In genomic region chr2:9374071-9374730, GRCh38 we compare ENCODE assay signal across 19 cellular contexts. TPM values are rescaled to one million over a fixed set of nuclear protein-coding genes. Genes with fewer than 3 reads are reported as not detected.
A peak's percentile ranks its signal among the peaks of the same experiment; 100 is the strongest.
DNase-seq lines count a peak whose midpoint lies in the region; ATAC-seq, FAIRE-seq and TF ChIP-seq lines count a peak whose summit lies in the region.
"Had no signal": no experiment of that assay in that cellular context is flagged by ENCODE, and none has a peak within 500 bp of the region (broad histone marks: within the 10 kb centered on the region; RNA-seq: fewer than 3 reads in every experiment).

No MANE protein-coding gene starts in this region.

- ATAC-seq in IMR-90 (ENCODE audit: low read depth) (no peak), HG03175 (IDR thresholded peaks at IDR 0.05; ENCODE audit: unreplicated experiment) (no peak)

- no TSS peak for BruUV-seq in IMR-90 (replicated peaks; lab: Mats Ljungman, UMichigan)

- POLR2A ChIA-PET in IMR-90 (lab: Charles Lee; ENCODE audit: unreplicated experiment): no interaction called here

- H3K14ac ChIP-seq in IMR-90 (replicated peaks; ENCODE audit: low read depth, low read length): no peak overlapping the region

- H3K9me3 Mint-ChIP-seq in neural crest cell (no peaks in the 10 kb centered on the region), type B pancreatic cell (no peaks in the 10 kb centered on the region)

- no peak overlapping the region for H3K4me2 ChIP-seq in IMR-90 (ENCODE audit: low read depth, low read length)

- CTCF ChIA-PET in IMR-90 (lab: Yijun Ruan, JAX): no interaction called here

- no peak overlapping the region for H4K5ac ChIP-seq in IMR-90 (ENCODE audit: low read depth, low read length)

- H2AK5ac ChIP-seq in IMR-90 (ENCODE audit: low read depth, low read length): peak overlapping the region; percentile 0; the same call in 1 of the 2 replicates

- no peak overlapping the region for H2AK9ac ChIP-seq in IMR-90 (replicated peaks; ENCODE audit: low read depth, low read length, poor library complexity)

- no peak overlapping the region for H3K23ac ChIP-seq in IMR-90 (ENCODE audit: low read depth, low read length)

- H3K56ac ChIP-seq in IMR-90 (ENCODE audit: extremely low read depth, insufficient read depth, low read length): no peak overlapping the region

- H3K27ac Mint-ChIP-seq in neural crest cell (ENCODE audit: unreplicated experiment): peak overlapping the region; percentile 84
- H3K27ac Mint-ChIP-seq in type B pancreatic cell: peak overlapping the region; percentile 35
- H3K27ac Mint-ChIP-seq: CD4-positive, CD25-positive, alpha-beta regulatory T cell had no signal

- no peak overlapping the region for H3K27ac ChIP-seq in IMR-90 (ENCODE audit: insufficient read depth, low read length)
- peak overlapping the region; percentile 93 to 95 for H3K27ac ChIP-seq in kidney (ENCODE audit: low read depth in 2 of 2, low read length in 2 of 2)
- H3K27ac ChIP-seq: HL-60 had no signal

- H3K4me1 ChIP-seq in IMR-90 (ENCODE audit: control insufficient read depth, insufficient read depth, low read length): peaks cover 27% of the 10 kb centered on the region
- peaks cover 23 to 50% of the 10 kb centered on the region in 2 donors for H3K4me1 ChIP-seq in kidney (ENCODE audit: control insufficient read depth in 1 of 2, insufficient read depth in 1 of 2, low read depth in 1 of 2, low read length in 2 of 2)

- no peak overlapping the region for H2AFZ ChIP-seq in IMR-90 (replicated peaks; ENCODE audit: low read length, poor library complexity)

- no peaks in the 10 kb centered on the region for H4K20me1 ChIP-seq in IMR-90 (ENCODE audit: insufficient read depth, low read length)

- H3K9me3 ChIP-seq in IMR-90 (ENCODE audit: control insufficient read depth, insufficient read depth, low read length): no peaks in the 10 kb centered on the region
- H3K9me3 ChIP-seq in kidney (ENCODE audit: control insufficient read depth in 1 of 2, low read length in 2 of 2): no peaks in the 10 kb centered on the region

- no peaks in the 10 kb centered on the region for H3K27me3 ChIP-seq in IMR-90 (ENCODE audit: control insufficient read depth, insufficient read depth, low read length)

- TF ChIP-seq RAD21 in IMR-90 (IDR thresholded peaks at IDR 0.05; ENCODE audit: low read length): no peak

- 97% methylated on average over 17 of the region's 18 CpGs; no CpG with 5 or more reads in 1 of the 2 experiments for WGBS in IMR-90 (ENCODE audit: extremely low coverage in 2 of 2, insufficient read length in 1 of 2), 2 experiments

- H3K9ac ChIP-seq in IMR-90 (ENCODE audit: low read depth, low read length): no peak overlapping the region
- H3K9ac ChIP-seq in kidney (ENCODE audit: low read length in 2 of 2): peak overlapping the region in 1 of 2 donors; percentile 43

- dilution Hi-C loops in IMR-90 (cut with HindIII; ENCODE audit: low sequenced_read_pairs, unreplicated experiment): no loop called here

- no peak overlapping the region for H4K91ac ChIP-seq in IMR-90 (ENCODE audit: insufficient read depth, low read depth, low read length)

- no peak overlapping the region for H2BK5ac ChIP-seq in IMR-90 (ENCODE audit: low read depth, low read length, poor library complexity, severe bottlenecking)

- H3K4ac ChIP-seq in IMR-90 (ENCODE audit: low read depth, low read length): no peak overlapping the region

- no peak overlapping the region for H2BK15ac ChIP-seq in IMR-90 (ENCODE audit: low read depth, low read length)

- H2BK20ac ChIP-seq in IMR-90 (ENCODE audit: low read depth, low read length): no peak overlapping the region

- no peak overlapping the region for H2BK120ac ChIP-seq in IMR-90 (ENCODE audit: low read depth, low read length)

- H4K8ac ChIP-seq in IMR-90 (ENCODE audit: low read depth in 2 of 2, low read length in 2 of 2): no peak overlapping the region

- H3K36me3 ChIP-seq in IMR-90 (ENCODE audit: control insufficient read depth, insufficient read depth, low read length) (peaks cover 30% of the 10 kb centered on the region), kidney (ENCODE audit: control insufficient read depth in 1 of 2, insufficient read depth in 2 of 2, low read length in 2 of 2) (peaks cover 11 to 41% of the 10 kb centered on the region in 2 donors)

- H3K4me3 ChIP-seq in IMR-90 (ENCODE audit: insufficient read depth, low read depth, low read length) (no peak overlapping the region), kidney (ENCODE audit: low read length in 2 of 2) (no peak overlapping the region)

- intact Hi-C loops in IMR-90 (cut with micrococcal nuclease): loop anchor here (5.0 kb wide), 1 partner anchor 167 kb away; the partner anchor contains the start of gene ASAP2
- intact Hi-C loops in kidney (cut with DNase I): no loop called here

- DNase-seq in IMR-90: no peak
- no peak for DNase-seq in kidney
- DNase-seq in neural crest cell (ENCODE audit: low read depth, low spot score): no peak
- DNase-seq in type B pancreatic cell (ENCODE audit: extremely low spot score, unreplicated experiment): no peak
- no peak for DNase-seq in GM12892 (ENCODE audit: insufficient read length)
- no peak for DNase-seq in SKM-1 (lab: John Stamatoyannopoulos, UW; ENCODE audit: unreplicated experiment)
- DNase-seq: ACHN; AML-193; CD4-positive, CD25-positive, alpha-beta regulatory T cell; DMS53; H7; MV-4-11; NCI-H1417; NCI-H187 treated with DMSO at 0.1 percent for 48 hours; NCI-H748 treated with DMSO at 0.1 percent for 48 hours; OCI-M1 had no signal

- TF ChIP-seq POLR2A in IMR-90 (IDR thresholded peaks at IDR 0.05; ENCODE audit: low read depth, low read length) (no peak), GM12892 (IDR thresholded peaks at IDR 0.05; ENCODE audit: low read depth, low read length) (no peak)

- peaks cover 11% of the 10 kb centered on the region for H3K4me1 Mint-ChIP-seq in neural crest cell
- H3K4me1 Mint-ChIP-seq in type B pancreatic cell (ENCODE audit: unreplicated experiment): peaks cover 10% of the 10 kb centered on the region
- H3K4me1 Mint-ChIP-seq: CD4-positive, CD25-positive, alpha-beta regulatory T cell had no signal

- H3K36me3 Mint-ChIP-seq in neural crest cell (ENCODE audit: low read depth): peaks cover 30% of the 10 kb centered on the region
- peaks cover 30% of the 10 kb centered on the region for H3K36me3 Mint-ChIP-seq in type B pancreatic cell
- H3K36me3 Mint-ChIP-seq: CD4-positive, CD25-positive, alpha-beta regulatory T cell had no signal

- in situ Hi-C loops in IMR-90 (cut with MboI; ENCODE audit: low sequenced_read_pairs): loop anchor here (10.0 kb wide), 1 partner anchor 229 kb away; no protein-coding TSS in a partner anchor

- no peak for TF ChIP-seq CTCF in IMR-90 (conservative IDR thresholded peaks at IDR 0.05; ENCODE audit: low read depth, low read length)
- no peak for TF ChIP-seq CTCF in kidney (IDR thresholded peaks at IDR 0.05; ENCODE audit: borderline replicate concordance, extremely low read depth, insufficient read depth)
- no peak for TF ChIP-seq CTCF in neural crest cell (conservative IDR thresholded peaks at IDR 0.05)
- TF ChIP-seq CTCF in type B pancreatic cell (conservative IDR thresholded peaks at IDR 0.05): no peak

- H3K27me3 Mint-ChIP-seq in neural crest cell (ENCODE audit: low read depth) (peaks cover 77% of the 10 kb centered on the region), type B pancreatic cell (no peaks in the 10 kb centered on the region)

- H3K9me1 ChIP-seq in IMR-90 (ENCODE audit: insufficient read depth, low read length): peaks cover 23% of the 10 kb centered on the region

- no peak overlapping the region for H3K4me3 Mint-ChIP-seq in neural crest cell
- H3K4me3 Mint-ChIP-seq in type B pancreatic cell: no peak overlapping the region
- H3K4me3 Mint-ChIP-seq: CD4-positive, CD25-positive, alpha-beta regulatory T cell had no signal

- no peak overlapping the region for H3K18ac ChIP-seq in IMR-90 (ENCODE audit: low read depth, low read length)

- peaks cover 30 to 77% of the 10 kb centered on the region in 2 experiments for H3K79me1 ChIP-seq in IMR-90 (ENCODE audit: low read depth in 1 of 2, low read length in 2 of 2)

- FAIRE-seq in kidney (lab: Jason Lieb, UNC) (no peak), GM12892 (lab: Jason Lieb, UNC) (no peak)
- FAIRE-seq: HTR-8/SVneo had no signal

TF ChIP-seq in IMR-90, 13 proteins besides CTCF, POLR2A, EP300 and RAD21 (continues in another document):
- TF ChIP-seq MAFK (IDR thresholded peaks at IDR 0.05; ENCODE audit: low read depth, low read length): no peak
- TF ChIP-seq USF2 (IDR thresholded peaks at IDR 0.05; ENCODE audit: low read depth, low read length): no peak
- no peak for TF ChIP-seq CEBPB (IDR thresholded peaks at IDR 0.05; ENCODE audit: low read depth, low read length)
- TF ChIP-seq NFE2L2 (IDR thresholded peaks at IDR 0.05; ENCODE audit: low read depth, low read length): no peak
- TF ChIP-seq RFX5 (IDR thresholded peaks at IDR 0.05; ENCODE audit: low read depth, low read length): no peak
- TF ChIP-seq CHD1 (IDR thresholded peaks at IDR 0.05; ENCODE audit: low read depth, low read length): no peak
- no peak for TF ChIP-seq FOS (IDR thresholded peaks at IDR 0.05; ENCODE audit: low read depth, low read length)
- no peak for TF ChIP-seq MAZ (IDR thresholded peaks at IDR 0.05; ENCODE audit: borderline replicate concordance, low read depth, low read length)
- no peak for TF ChIP-seq SMC3 (IDR thresholded peaks at IDR 0.05; ENCODE audit: low read depth, low read length)

RNA-seq across cellular contexts. Expression of gene ITGB1BP1, which starts 49.1 kb away (rescaled TPM):
- total RNA-seq in IMR-90 (2012; rRNA removed) (48.6 and 61.1 TPM in 2 replicates), kidney (67.1 TPM), neural crest cell (59.3 and 61.2 TPM in 2 replicates), type B pancreatic cell (ENCODE audit: low replicate concordance) (57.2 and 79.0 TPM in 2 replicates)
- polyA plus RNA-seq in IMR-90 (2012; rRNA removed) (88.1 and 93.9 TPM in 2 replicates), kidney (ENCODE audit: insufficient read depth, low read depth, low replicate concordance) (164 TPM)
- polyA plus RNA-seq in IMR-90 (2012; cell fraction: cytosol; rRNA removed): 28.5 and 49.7 TPM in 2 replicates
- 30.7 and 134 TPM in 2 replicates for polyA plus RNA-seq in IMR-90 (2012; cell fraction: nucleus; rRNA removed; ENCODE audit: low replicate concordance)
- polyA plus RNA-seq in GM12892 (2012; ENCODE audit: missing spikeins): 103 TPM

RNA-seq across cellular contexts. Expression of gene CPSF3, which starts 49.3 kb away (rescaled TPM):
- total RNA-seq in IMR-90 (2012; rRNA removed) (64.5 and 72.8 TPM in 2 replicates), kidney (27.5 TPM), neural crest cell (84.8 and 86.4 TPM in 2 replicates), type B pancreatic cell (ENCODE audit: low replicate concordance) (38.9 and 60.6 TPM in 2 replicates)
- polyA plus RNA-seq in IMR-90 (2012; rRNA removed) (24.7 and 29.2 TPM in 2 replicates), kidney (ENCODE audit: insufficient read depth, low read depth, low replicate concordance) (27.3 TPM)
- polyA plus RNA-seq in IMR-90 (2012; cell fraction: cytosol; rRNA removed): 3.7 and 6.6 TPM in 2 replicates
- 2.8 and 28.8 TPM in 2 replicates for polyA plus RNA-seq in IMR-90 (2012; cell fraction: nucleus; rRNA removed; ENCODE audit: low replicate concordance)
- 56.4 TPM for polyA plus RNA-seq in GM12892 (2012; ENCODE audit: missing spikeins)
